In genomic region chr13:75432811-75433244, GRCh38 we compare ENCODE assay signal across 23 cellular contexts. TPM values are rescaled to one million over a fixed set of nuclear protein-coding genes. Genes with fewer than 3 reads are reported as not detected.
DNase-seq lines count a peak whose midpoint lies in the region; ATAC-seq, FAIRE-seq and TF ChIP-seq lines count a peak whose summit lies in the region.
"Had no signal": no experiment of that assay in that cellular context is flagged by ENCODE, and none has a peak within 500 bp of the region (broad histone marks: within the 10 kb centered on the region; RNA-seq: fewer than 3 reads in every experiment).

No MANE protein-coding gene starts in this region.

- H3K4me1 Mint-ChIP-seq in astrocyte (ENCODE audit: low read depth, unreplicated experiment) (peaks cover 11% of the 10 kb centered on the region), neural progenitor cell (peaks cover 26% of the 10 kb centered on the region)

- H3K4me1 ChIP-seq in astrocyte (ENCODE audit: insufficient read depth, low read length) (no peaks in the 10 kb centered on the region), neural progenitor cell (peaks cover 15% of the 10 kb centered on the region)

- no peak overlapping the region for H3K4me2 ChIP-seq in astrocyte (ENCODE audit: low read length)
- no peak overlapping the region for H3K4me2 ChIP-seq in neural progenitor cell
- H3K4me2 ChIP-seq: hepatocyte had no signal

- H3K9me3 Mint-ChIP-seq in astrocyte (ENCODE audit: unreplicated experiment): no peaks in the 10 kb centered on the region
- peaks cover 3% of the 10 kb centered on the region for H3K9me3 Mint-ChIP-seq in neural progenitor cell
- H3K9me3 Mint-ChIP-seq: activated CD4-positive, alpha-beta memory T cell treated with anti-CD3 and anti-CD28 coated beads for 36 hours had no signal

- TF ChIP-seq CTCF in astrocyte (IDR thresholded peaks at IDR 0.05; ENCODE audit: insufficient read depth, low read depth, low read length): no peak
- no peak for TF ChIP-seq CTCF in neural progenitor cell (IDR thresholded peaks at IDR 0.05)

- FAIRE-seq in astrocyte (lab: Jason Lieb, UNC): no peak

- peak; percentile 60 for DNase-seq in DMS153 (lab: John Stamatoyannopoulos, UW)
- DNase-seq in DMS153 treated with DMSO at 0.1 percent for 48 hours (lab: John Stamatoyannopoulos, UW; ENCODE audit: unreplicated experiment): no peak
- peak; percentile 54 for DNase-seq in DMS53 treated with DMSO at 0.1 percent for 48 hours (lab: John Stamatoyannopoulos, UW; ENCODE audit: unreplicated experiment)
- DNase-seq in astrocyte (ENCODE audit: low read depth): no peak
- DNase-seq in mucosa of gallbladder (ENCODE audit: low spot score): peak; percentile 27
- DNase-seq in neural progenitor cell (ENCODE audit: low spot score): no peak
- DNase-seq in dedifferentiated amniotic fluid mesenchymal stem cell (ENCODE audit: extremely low spot score): no peak
- DNase-seq: activated CD4-positive, alpha-beta memory T cell treated with anti-CD3 and anti-CD28 coated beads for 36 hours; activated gamma-delta T cell; activated T-cell treated with anti-CD3 and anti-CD28 coated beads for 4 hours; AML-193; CD8-positive, alpha-beta T cell; DND-41; MV-4-11; NCI-H1694; stimulated activated CD4-positive, alpha-beta T cell treated with anti-CD3 and anti-CD28 coated beads, Interleukin-15, amount 100 ng/mL, for 24 hours; stomach; T1000 had no signal

- no peak overlapping the region for H2AFZ ChIP-seq in astrocyte (ENCODE audit: low read depth, low read length)
- H2AFZ ChIP-seq in neural progenitor cell (replicated peaks): no peak overlapping the region
- H2AFZ ChIP-seq: hepatocyte had no signal

- H3K4me3 Mint-ChIP-seq in astrocyte (ENCODE audit: unreplicated experiment) (no peak overlapping the region), neural progenitor cell (no peak overlapping the region)
- H3K4me3 Mint-ChIP-seq: activated CD4-positive, alpha-beta memory T cell treated with anti-CD3 and anti-CD28 coated beads for 36 hours; CD8-positive, alpha-beta T cell; dendritic cell treated with granulocyte-macrophage colony-stimulating factor and Interleukin-4, amounts not matched to agents 40 ng/mL and 50 ng/mL, for 4 days; type B pancreatic cell had no signal

- H3K36me3 Mint-ChIP-seq in astrocyte (ENCODE audit: low read depth, unreplicated experiment) (peaks cover 2% of the 10 kb centered on the region), neural progenitor cell (no peaks in the 10 kb centered on the region)
- H3K36me3 Mint-ChIP-seq: activated CD4-positive, alpha-beta memory T cell treated with anti-CD3 and anti-CD28 coated beads for 36 hours; CD8-positive, alpha-beta T cell had no signal

- H3K79me2 ChIP-seq in astrocyte (ENCODE audit: insufficient read depth, low read length) (peaks cover 19% of the 10 kb centered on the region), neural progenitor cell (ENCODE audit: low read depth) (no peaks in the 10 kb centered on the region)

- H3K9me3 ChIP-seq in astrocyte (ENCODE audit: insufficient read depth, low read depth, low read length) (no peaks in the 10 kb centered on the region), neural progenitor cell (ENCODE audit: low read depth) (no peaks in the 10 kb centered on the region)
- H3K9me3 ChIP-seq: stomach had no signal

- H4K20me1 ChIP-seq in astrocyte (ENCODE audit: insufficient read depth, low read length): peaks cover 20% of the 10 kb centered on the region
- peaks cover 6% of the 10 kb centered on the region for H4K20me1 ChIP-seq in neural progenitor cell (ENCODE audit: low read depth)

- no peaks in the 10 kb centered on the region for H3K36me3 ChIP-seq in astrocyte (ENCODE audit: insufficient read depth, low read length)
- no peaks in the 10 kb centered on the region for H3K36me3 ChIP-seq in neural progenitor cell
- H3K36me3 ChIP-seq: stomach had no signal

- no peak overlapping the region for H3K27ac ChIP-seq in astrocyte (ENCODE audit: low read depth, low read length)
- H3K27ac ChIP-seq in neural progenitor cell: no peak overlapping the region
- H3K27ac ChIP-seq: 22Rv1, hepatocyte, stomach had no signal

- H3K9ac ChIP-seq in astrocyte (ENCODE audit: low read length) (no peak overlapping the region), neural progenitor cell (no peak overlapping the region)

- no peak for ATAC-seq in HG02938 (IDR thresholded peaks at IDR 0.05; ENCODE audit: unreplicated experiment)
- ATAC-seq: CD8-positive, alpha-beta T cell had no signal

- H3F3A ChIP-seq in neural progenitor cell (ENCODE audit: low read depth): no peaks in the 10 kb centered on the region

- H3K27me3 ChIP-seq in astrocyte (ENCODE audit: insufficient read depth, low read length) (no peaks in the 10 kb centered on the region), neural progenitor cell (no peaks in the 10 kb centered on the region)
- H3K27me3 ChIP-seq: hepatocyte, stomach had no signal

- H3K27ac Mint-ChIP-seq in astrocyte (ENCODE audit: unreplicated experiment): peak overlapping the region; percentile 26
- no peak overlapping the region for H3K27ac Mint-ChIP-seq in neural progenitor cell
- H3K27ac Mint-ChIP-seq: activated CD4-positive, alpha-beta memory T cell treated with anti-CD3 and anti-CD28 coated beads for 36 hours; CD8-positive, alpha-beta T cell; dendritic cell treated with granulocyte-macrophage colony-stimulating factor and Interleukin-4, amounts not matched to agents 40 ng/mL and 50 ng/mL, for 4 days; type B pancreatic cell had no signal

- no peaks in the 10 kb centered on the region for H3K27me3 Mint-ChIP-seq in astrocyte (ENCODE audit: low read depth, unreplicated experiment)
- no peaks in the 10 kb centered on the region for H3K27me3 Mint-ChIP-seq in neural progenitor cell (ENCODE audit: insufficient read depth, low read depth)
- H3K27me3 Mint-ChIP-seq: dendritic cell treated with granulocyte-macrophage colony-stimulating factor and Interleukin-4, amounts not matched to agents 40 ng/mL and 50 ng/mL, for 4 days; type B pancreatic cell had no signal

- H3K4me3 ChIP-seq in astrocyte (ENCODE audit: insufficient read depth, low read depth, low read length) (no peak overlapping the region), neural progenitor cell (no peak overlapping the region)
- H3K4me3 ChIP-seq: hepatocyte, stomach had no signal

RNA-seq across cellular contexts. Expression of gene TBC1D4, which starts 49.1 kb away (rescaled TPM):
- total RNA-seq in astrocyte (24.0 and 25.6 TPM in 2 replicates), mucosa of gallbladder (36.6 TPM), neural progenitor cell (ENCODE audit: low replicate concordance) (14.3 and 15.8 TPM in 2 replicates)

Comparison
In these comparisons a context has a peak if more than half of its experiments do, and no peak if none do; other contexts are left out.
1. DNase-seq: peak in DMS153 (single experiment), DMS53 treated with DMSO at 0.1 percent for 48 hours (single experiment) and mucosa of gallbladder (single experiment); none in DMS153 treated with DMSO at 0.1 percent for 48 hours (single experiment), astrocyte (single experiment), neural progenitor cell (single experiment) and dedifferentiated amniotic fluid mesenchymal stem cell (single experiment).